Comparison of ENCODE assay signal across 22 cellular contexts in genomic region chr2:3441465-3441864, GRCh38.
"Had no signal": no experiment of that assay in that cellular context is flagged by ENCODE, and none has a peak within 500 bp of the region (broad histone marks: within the 10 kb centered on the region; RNA-seq: fewer than 3 reads in every experiment).

No MANE protein-coding gene starts in this region.

- H3K27ac Mint-ChIP-seq: stimulated activated naive CD8-positive, alpha-beta T cell treated with anti-CD3 and anti-CD28 coated beads, Interleukin-15, Interleukin-2, amounts not matched to agents 100 ng/mL and 50 ng/mL, for 24 hours had no signal

- H3K9me3 ChIP-seq: esophagus muscularis mucosa, gastroesophageal sphincter, ovary, tibial nerve, upper lobe of right lung, vagina had no signal

- H3K36me3 ChIP-seq: ovary had no signal

- ATAC-seq: gastroesophageal sphincter, left cardiac atrium, left ventricle myocardium superior, right cardiac atrium, upper lobe of right lung had no signal

- H3K27me3 Mint-ChIP-seq: naive B cell; stimulated activated naive CD8-positive, alpha-beta T cell treated with anti-CD3 and anti-CD28 coated beads, Interleukin-15, Interleukin-2, amounts not matched to agents 100 ng/mL and 50 ng/mL, for 24 hours had no signal

- H3K4me3 ChIP-seq: esophagus muscularis mucosa, gastroesophageal sphincter, lung, ovary, smooth muscle cell, tibial nerve, upper lobe of right lung, vagina had no signal

- H3K27ac ChIP-seq: epithelial cell of prostate, esophagus muscularis mucosa, gastroesophageal sphincter, ovary, upper lobe of right lung, vagina had no signal

- H3K4me3 Mint-ChIP-seq: immature natural killer cell; naive B cell; neural crest cell; stimulated activated naive CD8-positive, alpha-beta T cell treated with anti-CD3 and anti-CD28 coated beads, Interleukin-15, Interleukin-2, amounts not matched to agents 100 ng/mL and 50 ng/mL, for 24 hours had no signal

- H3K27me3 ChIP-seq: esophagus muscularis mucosa, gastroesophageal sphincter, ovary, tibial nerve, upper lobe of right lung, vagina had no signal

- H3K4me2 ChIP-seq: smooth muscle cell had no signal

- H3K9me3 Mint-ChIP-seq: immature natural killer cell; naive B cell; stimulated activated naive CD8-positive, alpha-beta T cell treated with anti-CD3 and anti-CD28 coated beads, Interleukin-15, Interleukin-2, amounts not matched to agents 100 ng/mL and 50 ng/mL, for 24 hours had no signal

- H3K4me1 ChIP-seq: esophagus muscularis mucosa, upper lobe of right lung, vagina had no signal

- DNase-seq: cortex of kidney; effector memory CD4-positive, alpha-beta T cell; glutamatergic neuron; immature natural killer cell; left cardiac atrium; left ventricle myocardium superior; mesendoderm; naive B cell; nucleus accumbens; ovary; right cardiac atrium; stimulated activated CD4-positive, alpha-beta T cell treated with anti-CD3 and anti-CD28 coated beads, Interleukin-2, amount 100 ng/mL, for 48 hours; upper lobe of right lung had no signal
